ENCODE assay signal across 19 cellular contexts in genomic region chr14:104284636-104285482, GRCh38.
A peak's percentile ranks its signal among the peaks of the same experiment; 100 is the strongest.
DNase-seq lines count a peak whose midpoint lies in the region; ATAC-seq and TF ChIP-seq lines count a peak whose summit lies in the region.
"Had no signal": no experiment of that assay in that cellular context is flagged by ENCODE, and none has a peak within 500 bp of the region (broad histone marks: within the 10 kb centered on the region; RNA-seq: fewer than 3 reads in every experiment).

No MANE protein-coding gene starts in this region.

- H3K9me3 Mint-ChIP-seq in endodermal cell (peaks cover 3% of the 10 kb centered on the region), HFFc6 (peaks cover 61% of the 10 kb centered on the region)

- no peaks in the 10 kb centered on the region for H3K27me3 ChIP-seq in right atrium auricular region
- H3K27me3 ChIP-seq in endodermal cell (ENCODE audit: control insufficient read depth, insufficient read depth, low read length, poor library complexity, severe bottlenecking), result no peaks in the 10 kb centered on the region
- no peaks in the 10 kb centered on the region for H3K27me3 ChIP-seq in mucosa of rectum (ENCODE audit: control insufficient read depth in 2 of 2, insufficient read depth in 2 of 2, low read length in 2 of 2)
- H3K27me3 ChIP-seq in transverse colon, result no peaks in the 10 kb centered on the region
- H3K27me3 ChIP-seq in gastroesophageal sphincter, result peaks cover 5% of the 10 kb centered on the region
- H3K27me3 ChIP-seq: BLaER1, vagina had no signal

- H3K9me3 ChIP-seq in right atrium auricular region (no peaks in the 10 kb centered on the region), endodermal cell (ENCODE audit: control insufficient read depth, low read length) (no peaks in the 10 kb centered on the region), mucosa of rectum (ENCODE audit: control insufficient read depth in 2 of 2, low read length in 2 of 2) (no peaks in the 10 kb centered on the region), transverse colon (no peaks in the 10 kb centered on the region), gastroesophageal sphincter (no peaks in the 10 kb centered on the region)
- H3K9me3 ChIP-seq: BLaER1, vagina had no signal

- 85% methylated on average over 27 to 29 of the region's 29 CpGs for WGBS in endodermal cell (ENCODE audit: insufficient coverage in 1 of 2, insufficient read length in 1 of 2), 2 experiments
- 50 to 90% methylated on average over 2 to 27 of the region's 29 CpGs for WGBS in transverse colon (ENCODE audit: low coverage in 1 of 2), 2 donors
- WGBS in gastroesophageal sphincter (ENCODE audit: low coverage in 1 of 2), 2 donors, result 74% methylated on average over 6 of the region's 29 CpGs; no CpG with 5 or more reads in 1 of the 2 donors

- H3K36me3 ChIP-seq in right atrium auricular region, result no peaks in the 10 kb centered on the region
- H3K36me3 ChIP-seq in endodermal cell (ENCODE audit: control insufficient read depth, insufficient read depth, low read length), result no peaks in the 10 kb centered on the region
- no peaks in the 10 kb centered on the region for H3K36me3 ChIP-seq in mucosa of rectum (ENCODE audit: control insufficient read depth in 2 of 2, insufficient read depth in 2 of 2, low read length in 2 of 2)
- no peaks in the 10 kb centered on the region for H3K36me3 ChIP-seq in transverse colon
- H3K36me3 ChIP-seq in gastroesophageal sphincter, result no peaks in the 10 kb centered on the region
- H3K36me3 ChIP-seq: BLaER1, vagina had no signal

- H3K4me1 ChIP-seq in right atrium auricular region, result no peaks in the 10 kb centered on the region
- H3K4me1 ChIP-seq in endodermal cell (ENCODE audit: control insufficient read depth, insufficient read depth, low read length), result no peaks in the 10 kb centered on the region
- H3K4me1 ChIP-seq in mucosa of rectum (ENCODE audit: control insufficient read depth in 2 of 2, insufficient read depth in 2 of 2, low read length in 2 of 2), result peaks cover 33 to 43% of the 10 kb centered on the region in 2 donors
- peaks cover 25 to 39% (median 32%) of the 10 kb centered on the region in 4 donors for H3K4me1 ChIP-seq in transverse colon
- peaks cover 0 to 25% (median 0%) of the 10 kb centered on the region in 3 donors for H3K4me1 ChIP-seq in gastroesophageal sphincter
- H3K4me1 ChIP-seq: vagina had no signal

- DNase-seq in Right ventricle myocardium inferior (ENCODE audit: missing footprints) (peak; percentile 35), right atrium auricular region (ENCODE audit: low spot score) (no peak), endodermal cell (peak; percentile 33), transverse colon (peak; percentile 3), HFFc6 (no peak)
- DNase-seq: ACHN; activated CD4-positive, alpha-beta T cell treated with anti-CD3 and anti-CD28 coated beads, Interleukin-2, amount 10 ng/mL, durations not matched to agents 7 days and 5 days; DND-41; H7; small intestine had no signal

- H3K4me3 ChIP-seq in right atrium auricular region (no peak overlapping the region), endodermal cell (ENCODE audit: low read length) (no peak overlapping the region), mucosa of rectum (ENCODE audit: low read length in 2 of 2) (no peak overlapping the region), transverse colon (no peak overlapping the region), gastroesophageal sphincter (no peak overlapping the region)
- H3K4me3 ChIP-seq: BLaER1, vagina had no signal

- H3K4me1 Mint-ChIP-seq in endodermal cell (peaks cover 8% of the 10 kb centered on the region), HFFc6 (ENCODE audit: low read depth) (no peaks in the 10 kb centered on the region)
- H3K4me1 Mint-ChIP-seq: activated CD4-positive, alpha-beta T cell treated with anti-CD3 and anti-CD28 coated beads, Interleukin-2, amount 10 ng/mL, durations not matched to agents 7 days and 5 days; activated naive CD8-positive, alpha-beta T cell treated with anti-CD3 and anti-CD28 coated beads, Interleukin-2, amount 10 ng/mL, durations not matched to agents 7 days and 5 days had no signal

- ATAC-seq in Right ventricle myocardium inferior, result no peak
- ATAC-seq in GM18502 (IDR thresholded peaks at IDR 0.05; ENCODE audit: poor library complexity, unreplicated experiment), result no peak
- no peak for ATAC-seq in gastroesophageal sphincter

- no peak overlapping the region for H3K27ac ChIP-seq in right atrium auricular region
- H3K27ac ChIP-seq in endodermal cell (ENCODE audit: low read depth, low read length), result no peak overlapping the region
- peak overlapping the region; percentile 96 to 98 for H3K27ac ChIP-seq in mucosa of rectum (ENCODE audit: low read depth in 2 of 2, low read length in 2 of 2)
- peak overlapping the region in 3 of 4 donors; percentile 88 to 92 (median 88) for H3K27ac ChIP-seq in transverse colon
- H3K27ac ChIP-seq in gastroesophageal sphincter, result no peak overlapping the region
- H3K27ac ChIP-seq: BLaER1, KMS-11, vagina had no signal

- H3K27ac Mint-ChIP-seq in endodermal cell (no peak overlapping the region), HFFc6 (no peak overlapping the region)
- H3K27ac Mint-ChIP-seq: activated CD4-positive, alpha-beta T cell treated with anti-CD3 and anti-CD28 coated beads, Interleukin-2, amount 10 ng/mL, durations not matched to agents 7 days and 5 days; activated naive CD8-positive, alpha-beta T cell treated with anti-CD3 and anti-CD28 coated beads, Interleukin-2, amount 10 ng/mL, durations not matched to agents 7 days and 5 days; activated T-helper 1 cell treated with anti-CD3 and anti-CD28 coated beads, Interleukin-12 subunit alpha, Interleukin-12 subunit beta, Interleukin-2, Interleukin-4 antibody, amounts not matched to agents 30 ng/mL and 10 ng/mL and 1 ng/mL, durations not matched to agents 14 hours and 24 hours and 36 hours; progenitor cell of endocrine pancreas had no signal

- H3K4me3 Mint-ChIP-seq in endodermal cell (no peak overlapping the region), HFFc6 (no peak overlapping the region)
- H3K4me3 Mint-ChIP-seq: activated CD4-positive, alpha-beta T cell treated with anti-CD3 and anti-CD28 coated beads, Interleukin-2, amount 10 ng/mL, durations not matched to agents 7 days and 5 days; activated naive CD8-positive, alpha-beta T cell treated with anti-CD3 and anti-CD28 coated beads, Interleukin-2, amount 10 ng/mL, durations not matched to agents 7 days and 5 days; activated T-helper 1 cell treated with anti-CD3 and anti-CD28 coated beads, Interleukin-12 subunit alpha, Interleukin-12 subunit beta, Interleukin-2, Interleukin-4 antibody, amounts not matched to agents 30 ng/mL and 10 ng/mL and 1 ng/mL, durations not matched to agents 14 hours and 24 hours and 36 hours had no signal

- no peaks in the 10 kb centered on the region for H3K36me3 Mint-ChIP-seq in endodermal cell (ENCODE audit: low read depth)
- H3K36me3 Mint-ChIP-seq in HFFc6 (ENCODE audit: low read depth), result peaks cover 7% of the 10 kb centered on the region; the same call in 1 of the 2 replicates
- H3K36me3 Mint-ChIP-seq: activated naive CD8-positive, alpha-beta T cell treated with anti-CD3 and anti-CD28 coated beads, Interleukin-2, amount 10 ng/mL, durations not matched to agents 7 days and 5 days had no signal

- H3K27me3 Mint-ChIP-seq in endodermal cell (ENCODE audit: insufficient read depth) (no peaks in the 10 kb centered on the region), HFFc6 (ENCODE audit: insufficient read depth) (peaks cover 5% of the 10 kb centered on the region)
- H3K27me3 Mint-ChIP-seq: activated CD4-positive, alpha-beta T cell treated with anti-CD3 and anti-CD28 coated beads, Interleukin-2, amount 10 ng/mL, durations not matched to agents 7 days and 5 days; activated naive CD8-positive, alpha-beta T cell treated with anti-CD3 and anti-CD28 coated beads, Interleukin-2, amount 10 ng/mL, durations not matched to agents 7 days and 5 days had no signal

- TF ChIP-seq EP300 in transverse colon (IDR thresholded peaks at IDR 0.05; ENCODE audit: low read depth), result no peak
- no peak for TF ChIP-seq EP300 in gastroesophageal sphincter (IDR thresholded peaks at IDR 0.05)

- TF ChIP-seq CTCF in right atrium auricular region (IDR thresholded peaks at IDR 0.05), result no peak
- TF ChIP-seq CTCF in endodermal cell (conservative IDR thresholded peaks at IDR 0.05), result no peak
- no peak for TF ChIP-seq CTCF in transverse colon (IDR thresholded peaks at IDR 0.05)
- TF ChIP-seq CTCF in HFFc6 (IDR thresholded peaks at IDR 0.05), result no peak
- no peak for TF ChIP-seq CTCF in gastroesophageal sphincter (IDR thresholded peaks at IDR 0.05)

- intact Hi-C loops in Right ventricle myocardium inferior (cut with DNase I) (no loop called here), transverse colon (cut with DNase I; ENCODE audit: low total_unique reads) (no loop called here)

- no peak for TF ChIP-seq POLR2A in transverse colon (IDR thresholded peaks at IDR 0.05)
- no peak for TF ChIP-seq POLR2A in gastroesophageal sphincter (IDR thresholded peaks at IDR 0.05)

- in situ Hi-C loops in transverse colon (cut with MboI; ENCODE audit: low pct_ligation_motif_present in 1 of 4, low pct_unique_long_range_greater_than_20kb in 1 of 4, low sequenced_read_pairs in 3 of 4), result no loop called here

- no peak overlapping the region for H3K9ac ChIP-seq in endodermal cell (ENCODE audit: extremely low read depth, low read length, poor library complexity, severe bottlenecking)
- peak overlapping the region in 1 of 2 donors; percentile 58 for H3K9ac ChIP-seq in mucosa of rectum (ENCODE audit: low read depth in 1 of 2, low read length in 2 of 2)
- H3K9ac ChIP-seq: BLaER1, KMS-11 had no signal

Comparison
In these comparisons a context has a peak if more than half of its experiments do, and no peak if none do; other contexts are left out.
1. DNase-seq: peak in Right ventricle myocardium inferior (single experiment), endodermal cell (single experiment) and transverse colon (single experiment); none in right atrium auricular region (single experiment) and HFFc6 (single experiment).
2. H3K27ac ChIP-seq: peak in mucosa of rectum (2 of 2) and transverse colon (3 of 4); none in right atrium auricular region (0 of 2), endodermal cell (single experiment) and gastroesophageal sphincter (0 of 4).